Comparison of ENCODE assay signal across 10 cellular contexts in genomic region chr17:79664925-79665738, GRCh38. TPM values are rescaled to one million over a fixed set of nuclear protein-coding genes. Genes with fewer than 3 reads are reported as not detected.
DNase-seq lines count a peak whose midpoint lies in the region; ATAC-seq and TF ChIP-seq lines count a peak whose summit lies in the region.
"Had no signal": no experiment of that assay in that cellular context is flagged by ENCODE, and none has a peak within 500 bp of the region (broad histone marks: within the 10 kb centered on the region; RNA-seq: fewer than 3 reads in every experiment).

No MANE protein-coding gene starts in this region.

- ATAC-seq in HG02840 (IDR thresholded peaks at IDR 0.05; ENCODE audit: low FRiP score, unreplicated experiment), result no peak
- ATAC-seq: A549, gastrocnemius medialis had no signal

- no peak for TF ChIP-seq CTCF in cardiac fibroblast (IDR thresholded peaks at IDR 0.05; ENCODE audit: low read depth, low read length)
- no peak for TF ChIP-seq CTCF in tibial artery (IDR thresholded peaks at IDR 0.05)

- intact Hi-C loops in tibial artery (cut with DNase I; ENCODE audit: low total_unique reads), result no loop called here

- H3K36me3 ChIP-seq in iPS-20b (ENCODE audit: insufficient read depth, low read depth, low read length), result no peaks in the 10 kb centered on the region
- no peaks in the 10 kb centered on the region for H3K36me3 ChIP-seq in tibial artery
- H3K36me3 ChIP-seq: gastrocnemius medialis had no signal

- H3K27ac ChIP-seq in iPS-20b (ENCODE audit: low read length), result no peak overlapping the region
- no peak overlapping the region for H3K27ac ChIP-seq in tibial artery
- H3K27ac ChIP-seq: A549, gastrocnemius medialis had no signal

- H3K9ac ChIP-seq in iPS-20b (ENCODE audit: low read depth, low read length), result no peak overlapping the region

- H3K4me1 ChIP-seq in iPS-20b (ENCODE audit: insufficient read depth, low read length), result no peaks in the 10 kb centered on the region; the same call in 1 of the 2 replicates
- peaks cover 0 to 11% (median 5%) of the 10 kb centered on the region in 4 donors for H3K4me1 ChIP-seq in tibial artery
- H3K4me1 ChIP-seq: A549, gastrocnemius medialis had no signal

- DNase-seq in NCI-H1436 (lab: John Stamatoyannopoulos, UW) (peak; percentile 34), NCI-H1436 treated with DMSO at 0.1 percent for 48 hours (lab: John Stamatoyannopoulos, UW) (no peak), cardiac fibroblast (ENCODE audit: low read depth in 2 of 2) (peak; percentile 1 to 77), tibial artery (peak; percentile 65 to 84), NCI-H1048 (lab: John Stamatoyannopoulos, UW) (no peak), A172 (ENCODE audit: low spot score) (no peak)
- DNase-seq: gastrocnemius medialis had no signal

- H3K27me3 ChIP-seq in iPS-20b (ENCODE audit: insufficient read depth, low read length), result peaks cover 6% of the 10 kb centered on the region; the same call in 1 of the 2 replicates
- H3K27me3 ChIP-seq in tibial artery, result peaks cover 0 to 65% of the 10 kb centered on the region in 2 donors

- H3K4me3 ChIP-seq in cardiac fibroblast (replicated peaks in 1 of 2; ENCODE audit: low read depth in 2 of 2, low read length in 2 of 2), result no peak overlapping the region
- H3K4me3 ChIP-seq in iPS-20b (ENCODE audit: low read length), result peak overlapping the region; percentile 52
- H3K4me3 ChIP-seq in tibial artery, result no peak overlapping the region
- H3K4me3 ChIP-seq: A549, gastrocnemius medialis had no signal

- peaks cover 8% of the 10 kb centered on the region for H3K9me3 ChIP-seq in iPS-20b (ENCODE audit: insufficient read depth, low read depth, low read length)
- peaks cover 0 to 11% (median 10%) of the 10 kb centered on the region in 3 donors for H3K9me3 ChIP-seq in tibial artery
- H3K9me3 ChIP-seq: gastrocnemius medialis had no signal

RNA-seq across cellular contexts. Expression of gene RBFOX3, which starts 54.3 kb away (rescaled TPM):
- total RNA-seq in A172 (2014; rRNA removed; shearing (Covaris generic)), result 0.19 TPM in 1 of 2 replicates, not detected in the other
- total RNA-seq: gastrocnemius medialis had no signal

Comparison
In these comparisons a context has a peak if more than half of its experiments do, and no peak if none do; other contexts are left out.
1. DNase-seq: peak in NCI-H1436 (single experiment), cardiac fibroblast (2 of 2) and tibial artery (2 of 2); none in NCI-H1436 treated with DMSO at 0.1 percent for 48 hours (single experiment), NCI-H1048 (single experiment) and A172 (single experiment).